1 cellular context compared by ENCODE assay signal in the genomic region with DNA sequence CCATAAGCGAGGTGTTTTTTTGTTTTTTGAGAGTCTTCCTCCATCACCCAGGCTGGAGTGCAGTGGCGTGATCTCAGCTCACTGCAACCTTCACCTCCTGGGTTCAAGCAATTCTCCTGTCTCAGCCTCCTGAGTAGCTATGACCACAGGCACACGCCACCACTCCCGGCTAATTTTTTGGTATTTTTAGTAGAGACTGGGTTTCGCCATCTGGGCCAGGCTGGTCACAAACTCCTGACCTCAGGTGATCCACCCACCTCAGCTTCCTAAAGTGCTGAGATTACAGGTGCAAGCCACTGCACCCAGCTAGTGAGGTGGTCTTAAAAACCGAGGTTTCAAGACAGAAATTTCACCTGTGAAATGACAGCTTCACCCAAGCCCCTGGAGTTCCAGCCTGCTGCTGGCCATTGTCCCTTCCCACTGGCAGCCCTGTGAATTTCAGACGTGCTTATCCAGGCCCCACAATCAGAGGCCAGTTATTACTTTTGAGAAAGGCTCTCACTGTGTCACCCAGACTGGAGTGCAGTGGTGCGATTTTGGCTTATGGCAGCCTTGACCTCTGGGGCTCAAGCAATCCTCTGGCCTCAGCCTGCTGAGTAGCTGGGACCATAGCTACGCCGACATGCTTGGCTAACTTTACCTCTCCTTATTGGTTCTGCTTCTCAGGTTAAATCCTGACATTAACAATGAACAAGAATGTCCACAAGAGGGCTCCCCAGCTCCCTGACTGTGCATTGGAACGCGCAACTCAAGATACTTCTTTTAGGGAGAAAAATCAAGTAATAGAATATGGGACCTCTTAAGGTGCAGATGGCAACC.
A peak's percentile ranks its signal among the peaks of the same experiment; 100 is the strongest.
TF ChIP-seq lines count a peak whose summit lies in the region.

No MANE protein-coding gene starts in this region.

TF ChIP-seq in H1, 55 proteins besides CTCF, POLR2A, EP300 and RAD21:
- TF ChIP-seq CREB1 (IDR thresholded peaks at IDR 0.05) = no peak
- TF ChIP-seq POLR2AphosphoS5 (IDR thresholded peaks at IDR 0.05; ENCODE audit: low read depth, low read length) = peak; percentile 76; the same call in 1 of the 2 replicates
